Comparison of ENCODE assay signal across 19 cellular contexts in genomic region chr12:20269352-20270067, GRCh38.
A peak's percentile ranks its signal among the peaks of the same experiment; 100 is the strongest.
DNase-seq lines count a peak whose midpoint lies in the region; ATAC-seq, FAIRE-seq and TF ChIP-seq lines count a peak whose summit lies in the region.
"Had no signal": no experiment of that assay in that cellular context is flagged by ENCODE, and none has a peak within 500 bp of the region (broad histone marks: within the 10 kb centered on the region; RNA-seq: fewer than 3 reads in every experiment).

No MANE protein-coding gene starts in this region.

- no peak overlapping the region for H2AFZ ChIP-seq in endothelial cell of umbilical vein (ENCODE audit: low read depth, low read length)

- dilution Hi-C loops in endothelial cell of umbilical vein (cut with MboI; ENCODE audit: extremely low pct_ligation_motif_present, low sequenced_read_pairs): no loop called here

- WGBS in heart left ventricle, 4 donors: 44 to 52% (median 44%) methylated on average over 5 of the region's 5 CpGs
- 22% methylated on average over 5 of the region's 5 CpGs for WGBS in right lobe of liver (ENCODE audit: insufficient coverage, low coverage, low lambda C conversion rate, missing lambda C conversion rate)

- TF ChIP-seq POLR2A in heart left ventricle (IDR thresholded peaks at IDR 0.05) (no peak), endothelial cell of umbilical vein (IDR thresholded peaks at IDR 0.05; ENCODE audit: low read depth, low read length) (no peak), right lobe of liver (IDR thresholded peaks at IDR 0.05) (no peak), erythroblast (IDR thresholded peaks at IDR 0.05; ENCODE audit: low read length) (no peak)

- H3K27me3 ChIP-seq in heart left ventricle (no peaks in the 10 kb centered on the region), endothelial cell of umbilical vein (ENCODE audit: control insufficient read depth in 2 of 2, insufficient read depth in 2 of 2, low read length in 2 of 2) (no peaks in the 10 kb centered on the region), right lobe of liver (no peaks in the 10 kb centered on the region)

- H3K9me1 ChIP-seq in endothelial cell of umbilical vein (replicated peaks; ENCODE audit: control insufficient read depth, extremely low read depth, insufficient read depth, low read length): no peaks in the 10 kb centered on the region

- no peak for TF ChIP-seq CTCF in heart left ventricle (IDR thresholded peaks at IDR 0.05)
- no peak for TF ChIP-seq CTCF in endothelial cell of umbilical vein (IDR thresholded peaks at IDR 0.05; ENCODE audit: extremely low read depth in 1 of 2, insufficient read depth in 1 of 2, low read depth in 1 of 2, low read length in 2 of 2)
- no peak for TF ChIP-seq CTCF in right lobe of liver (IDR thresholded peaks at IDR 0.05)

- no peak overlapping the region for H3K9ac ChIP-seq in endothelial cell of umbilical vein (replicated peaks; ENCODE audit: extremely low read depth, insufficient read depth, low read length)
- H3K9ac ChIP-seq: KMS-11 had no signal

- CTCF ChIA-PET in endothelial cell of umbilical vein (lab: Charles Lee): no interaction called here

- H3K4me2 ChIP-seq in endothelial cell of umbilical vein (ENCODE audit: insufficient read depth, low read length): no peak overlapping the region
- H3K4me2 ChIP-seq: KMS-11 had no signal

- ATAC-seq in heart left ventricle (no peak), Right ventricle myocardium inferior (no peak), right lobe of liver (peak in 3 of 4 donors; percentile 38 to 60 (median 43))
- ATAC-seq: PC-3 had no signal

- H3K36me3 ChIP-seq in heart left ventricle (no peaks in the 10 kb centered on the region), endothelial cell of umbilical vein (ENCODE audit: control insufficient read depth in 2 of 2, extremely low read depth in 1 of 2, insufficient read depth in 2 of 2, low read length in 2 of 2) (no peaks in the 10 kb centered on the region), right lobe of liver (no peaks in the 10 kb centered on the region)

- H3K9me3 ChIP-seq in heart left ventricle (no peaks in the 10 kb centered on the region), endothelial cell of umbilical vein (replicated peaks; ENCODE audit: control insufficient read depth, insufficient read depth, low read length) (no peaks in the 10 kb centered on the region), right lobe of liver (no peaks in the 10 kb centered on the region)

- H3K4me3 ChIP-seq in heart left ventricle (no peak overlapping the region), endothelial cell of umbilical vein (replicated peaks in 1 of 3; ENCODE audit: insufficient read depth in 1 of 3, low read depth in 1 of 3, low read length in 3 of 3) (no peak overlapping the region), right lobe of liver (no peak overlapping the region)

- intact Hi-C loops in heart left ventricle (cut with DNase I) (loop anchor here in 8 of 10 donors (5.0 to 10.0 kb wide), 9 partner anchors 53 to 355 kb away; partner anchors contain the start of gene PDE3A (in 6 of the 8)), Right ventricle myocardium inferior (cut with DNase I) (loop anchor here (1.0 to 10.0 kb wide), 8 partner anchors 48 to 515 kb away; no protein-coding TSS in a partner anchor), endothelial cell of umbilical vein (cut with micrococcal nuclease) (no loop called here), right lobe of liver (cut with DNase I) (no loop called here)

- H3K4me1 ChIP-seq in heart left ventricle: peaks cover 0 to 47% (median 16%) of the 10 kb centered on the region in 12 donors
- H3K4me1 ChIP-seq in endothelial cell of umbilical vein (ENCODE audit: control insufficient read depth, extremely low read depth, insufficient read depth, low read length): no peaks in the 10 kb centered on the region
- H3K4me1 ChIP-seq in right lobe of liver: no peaks in the 10 kb centered on the region

- no TSS peak for BruUV-seq in endothelial cell of umbilical vein (replicated peaks; lab: Mats Ljungman, UMichigan)

- DNase-seq in heart left ventricle: no peak
- DNase-seq in Right ventricle myocardium inferior (ENCODE audit: missing footprints): no peak
- DNase-seq in endothelial cell of umbilical vein (ENCODE audit: low read depth, low spot score): no peak
- no peak for DNase-seq in right lobe of liver
- DNase-seq in superior temporal gyrus (ENCODE audit: extremely low spot score): peak; percentile 38
- DNase-seq in stimulated activated naive CD4-positive, alpha-beta T cell treated with Interleukin-2 at 50 U/mL for 16 hours (lab: John Stamatoyannopoulos, UW): no peak
- no peak for DNase-seq in medulla oblongata (ENCODE audit: extremely low spot score)
- no peak for DNase-seq in erythroblast (lab: John Stamatoyannopoulos, UW)
- DNase-seq: COR-L47; DMS153; H7; NCI-H1092 treated with DMSO at 0.1 percent for 48 hours; NCI-H1694; NCI-H345; NCI-H526 treated with DMSO at 0.1 percent for 48 hours; NK-92 treated with Interleukin-12 subunit alpha and Interleukin-12 subunit beta, amount 100 ng/mL, for 24 hours; PC-3 had no signal

- H3K27ac ChIP-seq in heart left ventricle: peak overlapping the region in 11 of 12 donors; percentile 12 to 91 (median 61)
- H3K27ac ChIP-seq in endothelial cell of umbilical vein (ENCODE audit: insufficient read depth, low read depth, low read length): no peak overlapping the region
- no peak overlapping the region for H3K27ac ChIP-seq in right lobe of liver
- H3K27ac ChIP-seq: KMS-11 had no signal

- H4K20me1 ChIP-seq in endothelial cell of umbilical vein (replicated peaks; ENCODE audit: control insufficient read depth, extremely low read depth, insufficient read depth, low read length): no peaks in the 10 kb centered on the region

- H3K79me2 ChIP-seq in endothelial cell of umbilical vein (ENCODE audit: control insufficient read depth, insufficient read depth, low read length): no peaks in the 10 kb centered on the region

- POLR2A ChIA-PET in endothelial cell of umbilical vein (lab: Charles Lee): no interaction called here

- FAIRE-seq in endothelial cell of umbilical vein (lab: Jason Lieb, UNC): peak; percentile 38
- FAIRE-seq: A204.1 had no signal

TF ChIP-seq in endothelial cell of umbilical vein, 7 proteins besides CTCF, POLR2A, EP300 and RAD21:
- TF ChIP-seq EZH2 (IDR thresholded peaks at IDR 0.05; ENCODE audit: borderline replicate concordance, low read depth, low read length, severe bottlenecking): no peak
- no peak for TF ChIP-seq POLR2AphosphoS5 (IDR thresholded peaks at IDR 0.05; ENCODE audit: insufficient read depth, low read depth, low read length)
- no peak for TF ChIP-seq FOS (IDR thresholded peaks at IDR 0.05; ENCODE audit: borderline replicate concordance, insufficient read depth, low read length)
- TF ChIP-seq MAX (IDR thresholded peaks at IDR 0.05; ENCODE audit: insufficient read depth, insufficient read length): no peak
- no peak for TF ChIP-seq JUN (IDR thresholded peaks at IDR 0.05; ENCODE audit: borderline replicate concordance, insufficient read depth, insufficient read length, low read depth)
- TF ChIP-seq MYC (IDR thresholded peaks at IDR 0.05; ENCODE audit: low read depth, low read length): no peak

Comparison
In these comparisons a context has a peak if more than half of its experiments do, and no peak if none do; other contexts are left out.
1. ATAC-seq: peak in right lobe of liver (3 of 4); none in heart left ventricle (0 of 4) and Right ventricle myocardium inferior (single experiment).
2. H3K27ac ChIP-seq: peak in heart left ventricle (11 of 12); none in endothelial cell of umbilical vein (single experiment) and right lobe of liver (0 of 3).
3. intact Hi-C loops: an anchor here in heart left ventricle (5.0 to 10.0 kb wide) and Right ventricle myocardium inferior (1.0 to 10.0 kb wide); none called in endothelial cell of umbilical vein and right lobe of liver.